ENCODE assay signal across 27 cellular contexts in the genomic region with DNA sequence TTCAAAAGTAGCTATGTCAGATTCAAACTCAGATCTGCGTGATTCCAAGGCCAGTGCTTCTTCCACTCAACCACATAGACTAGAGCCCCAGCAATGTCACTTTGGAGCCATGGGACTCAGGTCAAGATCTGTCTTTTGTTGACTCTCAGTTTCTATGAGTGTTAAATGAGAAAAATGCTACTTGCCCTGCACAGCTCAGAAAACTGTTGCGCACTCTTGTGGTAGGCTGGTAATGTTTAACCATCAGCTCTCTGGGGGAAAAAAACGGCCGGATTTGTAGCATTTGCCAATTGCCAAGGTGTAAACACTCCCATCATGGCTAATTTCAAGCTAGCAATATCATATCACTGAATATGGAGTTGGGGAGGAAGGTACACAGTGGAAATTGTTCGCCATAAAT.
"Had no signal": no experiment of that assay in that cellular context is flagged by ENCODE, and none has a peak within 500 bp of the region (broad histone marks: within the 10 kb centered on the region; RNA-seq: fewer than 3 reads in every experiment).

No MANE protein-coding gene starts in this region.

- H3K4me1 ChIP-seq: left ventricle myocardium inferior, parathyroid adenoma, psoas muscle, right atrium auricular region, stomach, testis, thyroid gland, transverse colon, upper lobe of right lung had no signal

- H3K27ac ChIP-seq: left ventricle myocardium inferior, neutrophil, parathyroid adenoma, psoas muscle, right atrium auricular region, skin epidermis, stomach, testis, thyroid gland, transverse colon, upper lobe of right lung had no signal

- FAIRE-seq: urothelium cell line had no signal

- H3K9me3 ChIP-seq: left ventricle myocardium inferior, mucosa of descending colon, neutrophil, psoas muscle, right atrium auricular region, stomach, testis, thyroid gland, transverse colon, upper lobe of right lung had no signal

- H3K9ac ChIP-seq: parathyroid adenoma had no signal

- ATAC-seq: mucosa of descending colon; naive thymus-derived CD4-positive, alpha-beta T cell; natural killer cell treated with Interleukin-12 subunit alpha and Interleukin-12 subunit beta and Interleukin-15 and Interleukin-18, amount 100 ng/mL, for 72 hours; psoas muscle; sciatic nerve; stimulated activated naive B cell treated with anti-CD40 and anti-IgM and Interleukin-4, amounts not matched to agents 10 μg/mL and 1 μg/mL and 100 μg/mL, for 72 hours; stimulated activated naive CD8-positive, alpha-beta T cell treated with anti-CD3 and anti-CD28 coated beads, Interleukin-15, Interleukin-2, amounts not matched to agents 100 U/mL and 50 U/mL, for 24 hours; upper lobe of right lung had no signal

- H3K36me3 ChIP-seq: neutrophil, thyroid gland, transverse colon, upper lobe of right lung had no signal

- DNase-seq: head of caudate nucleus; hypothalamus; islet precursor cell; left ventricle myocardium inferior; midbrain; mucosa of descending colon; naive thymus-derived CD4-positive, alpha-beta T cell; occipital lobe; psoas muscle; stimulated activated CD4-positive, alpha-beta T cell treated with anti-CD3 and anti-CD28 coated beads, Interleukin-12 subunit alpha, Interleukin-12 subunit beta, amount 100 ng/mL, for 4 hours; stimulated activated CD4-positive, alpha-beta T cell treated with anti-CD3 and anti-CD28 coated beads, Interleukin-15, amount 100 ng/mL, for 24 hours; stimulated activated CD4-positive, alpha-beta T cell treated with anti-CD3 and anti-CD28 coated beads, Interleukin-2, amount 100 ng/mL, for 24 hours; stimulated activated CD4-positive, alpha-beta T cell treated with anti-CD3 and anti-CD28 coated beads, Interleukin-4, amount 100 ng/mL, for 1 hour; stimulated activated naive B cell treated with anti-CD40 and anti-IgM and Interleukin-4, amounts not matched to agents 10 μg/mL and 1 μg/mL and 100 μg/mL, for 72 hours; stimulated activated naive CD8-positive, alpha-beta T cell treated with anti-CD3 and anti-CD28 coated beads, Interleukin-15, Interleukin-2, amounts not matched to agents 100 U/mL and 50 U/mL, for 24 hours; stomach; testis; thyroid gland; transverse colon; upper lobe of right lung had no signal

- H3K4me3 ChIP-seq: left ventricle myocardium inferior, mucosa of descending colon, psoas muscle, right atrium auricular region, skin epidermis, stomach, testis, thyroid gland, transverse colon, upper lobe of right lung had no signal

- H3K27me3 ChIP-seq: neutrophil, right atrium auricular region, stomach, testis, thyroid gland, transverse colon, upper lobe of right lung had no signal

- H3K79me2 ChIP-seq: parathyroid adenoma had no signal

- H2AFZ ChIP-seq: parathyroid adenoma had no signal
